10 cellular contexts compared by ENCODE assay signal in genomic region chr1:89069955-89070354, GRCh38. TPM values are rescaled to one million over a fixed set of nuclear protein-coding genes. Genes with fewer than 3 reads are reported as not detected.
DNase-seq lines count a peak whose midpoint lies in the region; ATAC-seq and TF ChIP-seq lines count a peak whose summit lies in the region.
"Had no signal": no experiment of that assay in that cellular context is flagged by ENCODE, and none has a peak within 500 bp of the region (broad histone marks: within the 10 kb centered on the region; RNA-seq: fewer than 3 reads in every experiment).

No MANE protein-coding gene starts in this region.

- H3K4me3 ChIP-seq in breast epithelium (peak overlapping the region; percentile 18 to 59 (median 25)), lower lobe of right lung (peak overlapping the region; percentile 36), tibial artery (peak overlapping the region; percentile 24 to 26), GM23338 (no peak overlapping the region)

- H3K79me2 ChIP-seq in GM23338 (replicated peaks; ENCODE audit: insufficient read depth) = no peaks in the 10 kb centered on the region

- CTCF ChIA-PET in MCF 10A (lab: Yijun Ruan, JAX) = interaction anchor here (0.8 to 1.0 kb wide), 2 partner anchors 72 to 94 kb away, joined by 3 to 6 read pairs; no protein-coding TSS in a partner anchor

- ATAC-seq in lower lobe of right lung (no peak), GM21619 (IDR thresholded peaks at IDR 0.05; ENCODE audit: unreplicated experiment) (no peak), GM23338 (no peak), HG03097 (IDR thresholded peaks at IDR 0.05; ENCODE audit: low FRiP score, unreplicated experiment) (no peak)

- no peaks in the 10 kb centered on the region for H3K36me3 ChIP-seq in breast epithelium
- H3K36me3 ChIP-seq in lower lobe of right lung = no peaks in the 10 kb centered on the region
- no peaks in the 10 kb centered on the region for H3K36me3 ChIP-seq in tibial artery
- H3K36me3 ChIP-seq in GM23338 (ENCODE audit: insufficient read depth) = no peaks in the 10 kb centered on the region

- TF ChIP-seq CTCF in breast epithelium (IDR thresholded peaks at IDR 0.05) (no peak), MCF 10A (IDR thresholded peaks at IDR 0.05; ENCODE audit: unreplicated experiment) (no peak), lower lobe of right lung (IDR thresholded peaks at IDR 0.05) (no peak), tibial artery (IDR thresholded peaks at IDR 0.05) (no peak), GM23338 (conservative IDR thresholded peaks at IDR 0.05; ENCODE audit: low read depth in 2 of 2) (no peak)

- H3K9me3 ChIP-seq in breast epithelium = no peaks in the 10 kb centered on the region
- no peaks in the 10 kb centered on the region for H3K9me3 ChIP-seq in lower lobe of right lung
- H3K9me3 ChIP-seq in tibial artery = no peaks in the 10 kb centered on the region

- H3K27me3 Mint-ChIP-seq in MCF 10A (ENCODE audit: insufficient read depth, unreplicated experiment) (no peaks in the 10 kb centered on the region), GM23338 (ENCODE audit: insufficient read depth, low read depth, poor library complexity) (peaks cover 4% of the 10 kb centered on the region)
- no peaks in the 10 kb centered on the region for H3K27me3 Mint-ChIP-seq in activated naive CD8-positive, alpha-beta T cell

- no peak overlapping the region for H3K4me2 ChIP-seq in GM23338

- H3K4me1 Mint-ChIP-seq in MCF 10A (ENCODE audit: insufficient read depth, unreplicated experiment) (no peaks in the 10 kb centered on the region), GM23338 (no peaks in the 10 kb centered on the region)
- H3K4me1 Mint-ChIP-seq in activated naive CD8-positive, alpha-beta T cell (ENCODE audit: low read depth) = peaks cover 37% of the 10 kb centered on the region

- no peak overlapping the region for H2AFZ ChIP-seq in GM23338

- no peaks in the 10 kb centered on the region for H3F3A ChIP-seq in GM23338 (replicated peaks; ENCODE audit: low read depth)

- no peak overlapping the region for H3K4me3 Mint-ChIP-seq in MCF 10A (ENCODE audit: unreplicated experiment)
- peak overlapping the region; percentile 81 for H3K4me3 Mint-ChIP-seq in activated naive CD8-positive, alpha-beta T cell
- H3K4me3 Mint-ChIP-seq in GM23338 = no peak overlapping the region

- no peaks in the 10 kb centered on the region for H4K20me1 ChIP-seq in GM23338 (replicated peaks; ENCODE audit: insufficient read depth)

- POLR2A ChIA-PET in MCF 10A (lab: Yijun Ruan, JAX) = no interaction called here

- BruUV-seq in MCF 10A (replicated peaks; lab: Mats Ljungman, UMichigan) = no TSS peak

- H3K4me1 ChIP-seq in breast epithelium (no peaks in the 10 kb centered on the region), lower lobe of right lung (peaks cover 6% of the 10 kb centered on the region), tibial artery (peaks cover 0 to 6% (median 0%) of the 10 kb centered on the region in 4 donors), GM23338 (ENCODE audit: insufficient read depth) (no peaks in the 10 kb centered on the region)

- intact Hi-C loops in breast epithelium (cut with DNase I; ENCODE audit: low total_unique reads) (no loop called here), MCF 10A (cut with micrococcal nuclease) (loop anchor here (5.0 kb wide), 1 partner anchor 73 kb away; no protein-coding TSS in a partner anchor), lower lobe of right lung (cut with DNase I) (no loop called here), tibial artery (cut with DNase I; ENCODE audit: low total_unique reads) (no loop called here)

- H3K9me2 ChIP-seq in GM23338 (ENCODE audit: insufficient read depth) = no peaks in the 10 kb centered on the region

- no peak overlapping the region for H3K27ac Mint-ChIP-seq in MCF 10A (ENCODE audit: low read depth, unreplicated experiment)
- peak overlapping the region; percentile 96 for H3K27ac Mint-ChIP-seq in activated naive CD8-positive, alpha-beta T cell
- H3K27ac Mint-ChIP-seq in GM23338 = no peak overlapping the region

- TF ChIP-seq POLR2A in breast epithelium (IDR thresholded peaks at IDR 0.05) = no peak

- H3K27me3 ChIP-seq in breast epithelium (no peaks in the 10 kb centered on the region), lower lobe of right lung (ENCODE audit: low read depth) (no peaks in the 10 kb centered on the region), tibial artery (no peaks in the 10 kb centered on the region), GM23338 (ENCODE audit: insufficient read depth) (no peaks in the 10 kb centered on the region)

- no peaks in the 10 kb centered on the region for H3K36me3 Mint-ChIP-seq in MCF 10A (ENCODE audit: insufficient read depth, unreplicated experiment)
- peaks cover 21% of the 10 kb centered on the region for H3K36me3 Mint-ChIP-seq in activated naive CD8-positive, alpha-beta T cell
- H3K36me3 Mint-ChIP-seq in GM23338 (ENCODE audit: low read depth) = no peaks in the 10 kb centered on the region

- H3K9me3 Mint-ChIP-seq in MCF 10A (ENCODE audit: unreplicated experiment) (peaks cover 21% of the 10 kb centered on the region), GM23338 (peaks cover 3% of the 10 kb centered on the region; the same call in 2 of the 3 replicates)
- H3K9me3 Mint-ChIP-seq in activated naive CD8-positive, alpha-beta T cell (ENCODE audit: low read depth) = peaks cover 8% of the 10 kb centered on the region

- DNase-seq in breast epithelium (ENCODE audit: low spot score in 2 of 2) = no peak
- no peak for DNase-seq in MCF 10A (ENCODE audit: unreplicated experiment)
- no peak for DNase-seq in lower lobe of right lung
- no peak for DNase-seq in tibial artery
- DNase-seq in GM23338 (ENCODE audit: low spot score) = no peak
- DNase-seq: amygdala, NCI-H187 had no signal

- H3K27ac ChIP-seq in breast epithelium (no peak overlapping the region), lower lobe of right lung (peak overlapping the region; percentile 19), tibial artery (no peak overlapping the region), GM23338 (ENCODE audit: low read depth) (no peak overlapping the region)

RNA-seq across cellular contexts. Expression of gene GBP1, which starts 4.9 kb away (rescaled TPM):
- total RNA-seq in breast epithelium = 10 to 100 TPM in 2 of 3 donors, 1 to 10 TPM in 1; 8.0 to 58.0 (median 29.5) TPM
- total RNA-seq in MCF 10A (2022) = 10.4 and 10.6 TPM in 2 replicates
- total RNA-seq in lower lobe of right lung = 54.2 TPM
- not detected in 2 replicates for total RNA-seq in GM23338 (2014; rRNA removed; shearing (Covaris generic))
- polyA plus RNA-seq in GM23338 (2016; fragmentation: Nextera tagmentation; extraction: Ambion mirVana) = 0.13 TPM in 1 of 2 replicates, not detected in the other

RNA-seq across cellular contexts. Expression of gene GBP3, which starts 47.3 kb away (rescaled TPM):
- 10 to 100 TPM; 10.1 to 44.9 (median 22.9) TPM for total RNA-seq in breast epithelium
- total RNA-seq in MCF 10A (2022) = 19.4 and 20.1 TPM in 2 replicates
- total RNA-seq in lower lobe of right lung = 60.2 TPM
- total RNA-seq in GM23338 (2014; rRNA removed; shearing (Covaris generic)) = not detected in 2 replicates
- polyA plus RNA-seq in GM23338 (2016; fragmentation: Nextera tagmentation; extraction: Ambion mirVana) = 0.13 TPM in 1 of 2 replicates, not detected in the other

RNA-seq across cellular contexts. Expression of gene GBP2, which starts 56.0 kb away (rescaled TPM):
- 100 to 1,000 TPM in 2 of 3 donors, 10 to 100 TPM in 1; 53.0 to 219 (median 122) TPM for total RNA-seq in breast epithelium
- 1.7 and 2.2 TPM in 2 replicates for total RNA-seq in MCF 10A (2022)
- total RNA-seq in lower lobe of right lung = 48.8 TPM
- not detected in 2 replicates for total RNA-seq in GM23338 (2014; rRNA removed; shearing (Covaris generic))
- polyA plus RNA-seq in GM23338 (2016; fragmentation: Nextera tagmentation; extraction: Ambion mirVana) = not detected in 2 replicates

Comparison
In these comparisons a context has a peak if more than half of its experiments do, and no peak if none do; other contexts are left out.
1. RNA of gene GBP2, which starts 56.0 kb away (total RNA-seq): 53.0 to 219 TPM in breast epithelium and 48.8 TPM in lower lobe of right lung (single experiment); 1.7 to 2.2 TPM in MCF 10A and not detected in GM23338; every median in the first group is over 10 times any median in the second.
2. RNA of gene GBP3, which starts 47.3 kb away (total RNA-seq): 60.2 TPM in lower lobe of right lung (single experiment), 10.1 to 44.9 TPM in breast epithelium and 19.4 to 20.1 TPM in MCF 10A; not detected in GM23338; every median in the first group is over 10 times any median in the second.